ENCODE assay signal across 23 cellular contexts in the genomic region with DNA sequence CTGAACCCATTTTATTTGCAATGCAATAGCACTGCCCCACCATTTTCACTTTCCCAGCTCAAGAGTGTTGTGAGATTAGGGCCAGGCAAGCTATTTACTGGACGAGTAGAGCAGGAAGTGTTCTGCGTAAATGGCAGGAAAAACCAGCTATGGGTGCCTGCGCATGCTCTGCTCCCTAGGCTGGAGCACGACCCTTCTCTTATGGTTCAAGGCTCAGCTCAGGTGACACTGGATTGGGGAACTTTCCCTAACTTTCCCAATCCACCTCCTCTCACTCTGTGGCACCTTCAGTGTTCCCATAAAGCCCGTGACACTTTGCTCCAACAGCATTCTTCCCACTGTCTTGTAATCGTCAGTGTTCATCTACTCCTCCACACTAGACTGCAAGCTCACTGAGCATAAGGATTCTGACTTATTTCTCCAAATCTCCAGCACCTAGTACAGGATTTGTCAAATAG. TPM values are rescaled to one million over a fixed set of nuclear protein-coding genes. Genes with fewer than 3 reads are reported as not detected.
A peak's percentile ranks its signal among the peaks of the same experiment; 100 is the strongest.
DNase-seq lines count a peak whose midpoint lies in the region; ATAC-seq and TF ChIP-seq lines count a peak whose summit lies in the region.
"Had no signal": no experiment of that assay in that cellular context is flagged by ENCODE, and none has a peak within 500 bp of the region (broad histone marks: within the 10 kb centered on the region; RNA-seq: fewer than 3 reads in every experiment).

No MANE protein-coding gene starts in this region.

- intact Hi-C loops in CD4-positive, alpha-beta memory T cell (cut with micrococcal nuclease): loop anchor here (10.0 kb wide), 2 partner anchors 91 to 299 kb away; a partner anchor contains a TSS
- intact Hi-C loops in right lobe of liver (cut with DNase I) (no loop called here), ovary (cut with DNase I) (loop anchor here in 2 of 4 donors (10.0 kb wide), 2 partner anchors 391 to 989 kb away; a partner anchor contains a TSS)

- H3K4me3 Mint-ChIP-seq in CD4-positive, alpha-beta memory T cell: peak overlapping the region in 7 of 8 donors; percentile 27 to 70 (median 61)
- peak overlapping the region; percentile 68 for H3K4me3 Mint-ChIP-seq in activated T-helper 17 cell treated with anti-CD3 and anti-CD28 coated beads, Interleukin-2, amount 50 U/mL, for 72 hours
- peak overlapping the region in 4 of 10 donors; percentile 4 to 78 (median 24) for H3K4me3 Mint-ChIP-seq in naive thymus-derived CD8-positive, alpha-beta T cell
- H3K4me3 Mint-ChIP-seq: activated CD8-positive, alpha-beta memory T cell treated with anti-CD3 and anti-CD28 coated beads, Interleukin-2, amount 10 ng/mL, durations not matched to agents 7 days and 5 days had no signal

- TF ChIP-seq CTCF in GM13977 (IDR thresholded peaks at IDR 0.05; ENCODE audit: extremely low read depth, insufficient read depth, missing control alignments) (no peak), right lobe of liver (IDR thresholded peaks at IDR 0.05) (no peak), ovary (IDR thresholded peaks at IDR 0.05) (no peak)

- no peak for TF ChIP-seq POLR2A in right lobe of liver (IDR thresholded peaks at IDR 0.05)
- TF ChIP-seq POLR2A in ovary (IDR thresholded peaks at IDR 0.05): no peak

- H3K9me3 Mint-ChIP-seq in CD4-positive, alpha-beta memory T cell: peaks cover 0 to 8% (median 0%) of the 10 kb centered on the region in 8 donors
- no peaks in the 10 kb centered on the region for H3K9me3 Mint-ChIP-seq in activated T-helper 17 cell treated with anti-CD3 and anti-CD28 coated beads, Interleukin-2, amount 50 U/mL, for 72 hours
- H3K9me3 Mint-ChIP-seq in naive thymus-derived CD8-positive, alpha-beta T cell: peaks cover 0 to under 1% (median 0%) of the 10 kb centered on the region in 9 donors

- WGBS in right lobe of liver (ENCODE audit: insufficient coverage, low coverage, low lambda C conversion rate, missing lambda C conversion rate): 63% methylated on average over 4 of the region's 6 CpGs
- 56 to 60% (median 56%) methylated on average over 6 of the region's 6 CpGs for WGBS in ovary, 3 donors

- peak overlapping the region in 6 of 7 donors; percentile 27 to 77 (median 57) for H3K27ac Mint-ChIP-seq in CD4-positive, alpha-beta memory T cell
- H3K27ac Mint-ChIP-seq in activated T-helper 17 cell treated with anti-CD3 and anti-CD28 coated beads, Interleukin-2, amount 50 U/mL, for 72 hours: peak overlapping the region; percentile 56
- peak overlapping the region in 8 of 10 donors; percentile 22 to 97 (median 58) for H3K27ac Mint-ChIP-seq in naive thymus-derived CD8-positive, alpha-beta T cell
- H3K27ac Mint-ChIP-seq: activated CD8-positive, alpha-beta memory T cell treated with anti-CD3 and anti-CD28 coated beads, Interleukin-2, amount 10 ng/mL, durations not matched to agents 7 days and 5 days had no signal

- peak; percentile 25 for ATAC-seq in activated T-helper 17 cell treated with anti-CD3 and anti-CD28 coated beads, Interleukin-2, amount 50 U/mL, for 72 hours (replicated peaks)
- ATAC-seq in naive thymus-derived CD8-positive, alpha-beta T cell: no peak
- no peak for ATAC-seq in right lobe of liver
- ATAC-seq: activated CD8-positive, alpha-beta memory T cell treated with anti-CD3 and anti-CD28 coated beads, Interleukin-2, amount 10 ng/mL, durations not matched to agents 7 days and 5 days; lower lobe of right lung; SK-N-SH treated with all-trans-retinoic acid at 6 μM for 48 hours had no signal

- CTCF ChIA-PET in CD4-positive, alpha-beta memory T cell (lab: Charles Lee; ENCODE audit: partially characterized antibody): interaction anchor here (1.7 kb wide), 1 partner anchor 21 kb away, joined by 4 read pairs; no protein-coding TSS in a partner anchor

- peaks cover 44 to 72% (median 61%) of the 10 kb centered on the region in 4 donors for H3K4me1 Mint-ChIP-seq in CD4-positive, alpha-beta memory T cell
- peaks cover 41% of the 10 kb centered on the region for H3K4me1 Mint-ChIP-seq in activated T-helper 17 cell treated with anti-CD3 and anti-CD28 coated beads, Interleukin-2, amount 50 U/mL, for 72 hours
- H3K4me1 Mint-ChIP-seq in naive thymus-derived CD8-positive, alpha-beta T cell: peaks cover 31 to 71% (median 63%) of the 10 kb centered on the region in 4 donors

- H3K9me3 ChIP-seq in CD4-positive, alpha-beta memory T cell (ENCODE audit: control insufficient read depth in 1 of 2, low read length in 2 of 2): no peaks in the 10 kb centered on the region
- H3K9me3 ChIP-seq in right lobe of liver (no peaks in the 10 kb centered on the region), ovary (no peaks in the 10 kb centered on the region)
- H3K9me3 ChIP-seq: lower lobe of right lung, neutrophil, suprapubic skin had no signal

- POLR2A ChIA-PET in CD4-positive, alpha-beta memory T cell (lab: Charles Lee; ENCODE audit: partially characterized antibody): interaction anchor here (0.7 to 1.6 kb wide), 4 partner anchors 17 to 22 kb away, joined by 3 to 5 read pairs (median 3); no protein-coding TSS in a partner anchor
- POLR2A ChIA-PET in naive thymus-derived CD8-positive, alpha-beta T cell (lab: Charles Lee): interaction anchor here (0.6 kb wide), 1 partner anchor 19 kb away, joined by 4 read pairs; no protein-coding TSS in a partner anchor

- in situ Hi-C loops in GM13977 (cut with MboI; ENCODE audit: low pct_unique_long_range_greater_than_20kb, low sequenced_read_pairs, unreplicated experiment): no loop called here

- H3K36me3 Mint-ChIP-seq in CD4-positive, alpha-beta memory T cell: peaks cover 0 to 15% of the 10 kb centered on the region in 2 donors
- H3K36me3 Mint-ChIP-seq in activated T-helper 17 cell treated with anti-CD3 and anti-CD28 coated beads, Interleukin-2, amount 50 U/mL, for 72 hours (ENCODE audit: low read depth): peaks cover 12% of the 10 kb centered on the region
- no peaks in the 10 kb centered on the region for H3K36me3 Mint-ChIP-seq in naive thymus-derived CD8-positive, alpha-beta T cell

- peaks cover 65% of the 10 kb centered on the region for H3K4me1 ChIP-seq in CD4-positive, alpha-beta memory T cell (ENCODE audit: insufficient read depth, low read length)
- peaks cover 0 to 9% (median 0%) of the 10 kb centered on the region in 4 donors for H3K4me1 ChIP-seq in right lobe of liver
- peaks cover 3% of the 10 kb centered on the region for H3K4me1 ChIP-seq in ovary (ENCODE audit: insufficient read depth)

- no peak for TF ChIP-seq EP300 in ovary (IDR thresholded peaks at IDR 0.05)

- no peaks in the 10 kb centered on the region for H3K27me3 Mint-ChIP-seq in CD4-positive, alpha-beta memory T cell
- no peaks in the 10 kb centered on the region for H3K27me3 Mint-ChIP-seq in activated T-helper 17 cell treated with anti-CD3 and anti-CD28 coated beads, Interleukin-2, amount 50 U/mL, for 72 hours
- no peaks in the 10 kb centered on the region for H3K27me3 Mint-ChIP-seq in naive thymus-derived CD8-positive, alpha-beta T cell
- H3K27me3 Mint-ChIP-seq: activated CD8-positive, alpha-beta memory T cell treated with anti-CD3 and anti-CD28 coated beads, Interleukin-2, amount 10 ng/mL, durations not matched to agents 7 days and 5 days had no signal

- no peak overlapping the region for H3K27ac ChIP-seq in CD4-positive, alpha-beta memory T cell (ENCODE audit: low read depth, low read length)
- H3K27ac ChIP-seq in right lobe of liver (no peak overlapping the region), ovary (peak overlapping the region in 1 of 2 donors; percentile 6)
- H3K27ac ChIP-seq: cardiac muscle cell, lower lobe of right lung, neutrophil, suprapubic skin had no signal

- H3K27me3 ChIP-seq in CD4-positive, alpha-beta memory T cell (ENCODE audit: insufficient read depth, low read length): no peaks in the 10 kb centered on the region
- H3K27me3 ChIP-seq in right lobe of liver (no peaks in the 10 kb centered on the region), ovary (no peaks in the 10 kb centered on the region)
- H3K27me3 ChIP-seq: cardiac muscle cell, neutrophil, suprapubic skin had no signal

- no peak overlapping the region for H3K4me3 ChIP-seq in CD4-positive, alpha-beta memory T cell (ENCODE audit: low read length in 2 of 2)
- no peak overlapping the region for H3K4me3 ChIP-seq in right lobe of liver
- H3K4me3 ChIP-seq in ovary: no peak overlapping the region
- H3K4me3 ChIP-seq: cardiac muscle cell, lower lobe of right lung, suprapubic skin had no signal

- no peaks in the 10 kb centered on the region for H3K36me3 ChIP-seq in CD4-positive, alpha-beta memory T cell (ENCODE audit: insufficient read depth, low read length)
- H3K36me3 ChIP-seq in right lobe of liver: no peaks in the 10 kb centered on the region
- no peaks in the 10 kb centered on the region for H3K36me3 ChIP-seq in ovary
- H3K36me3 ChIP-seq: cardiac muscle cell, lower lobe of right lung, neutrophil, suprapubic skin had no signal

- DNase-seq in CD4-positive, alpha-beta memory T cell: no peak
- peak; percentile 29 for DNase-seq in GM13977 (ENCODE audit: low spot score)
- no peak for DNase-seq in naive thymus-derived CD8-positive, alpha-beta T cell
- DNase-seq in stimulated activated naive CD4-positive, alpha-beta T cell (lab: John Stamatoyannopoulos, UW): no peak
- no peak for DNase-seq in right lobe of liver
- DNase-seq in mesenteric fat pad (ENCODE audit: low spot score): no peak
- DNase-seq in ovary: no peak
- DNase-seq: activated CD8-positive, alpha-beta memory T cell treated with anti-CD3 and anti-CD28 coated beads, Interleukin-2, amount 10 ng/mL, durations not matched to agents 7 days and 5 days; activated naive CD4-positive, alpha-beta T cell treated with anti-CD3 and anti-CD28 coated beads, Interleukin-2, amount 50 U/mL, for 16 hours; C1 segment of cervical spinal cord; effector CD4-positive, alpha-beta T cell; EL; HCEC 1CT; KG1; lower lobe of right lung; NCI-H146; NCI-H510A treated with DMSO at 0.1 percent for 48 hours; stimulated activated CD4-positive, alpha-beta T cell treated with anti-CD3 and anti-CD28 coated beads, Interleukin-12 subunit alpha, Interleukin-12 subunit beta, amount 100 ng/mL, for 4 hours had no signal

RNA-seq across cellular contexts. Expression of a gene that starts 3.6 kb away (rescaled TPM):
- total RNA-seq in CD4-positive, alpha-beta memory T cell: 10 to 100 TPM; 57.0 to 66.5 TPM
- 10 to 100 TPM; 17.5 to 24.1 TPM for polyA plus RNA-seq in CD4-positive, alpha-beta memory T cell
- 10 to 100 TPM; 26.1 to 26.5 TPM for total RNA-seq in activated T-helper 17 cell treated with anti-CD3 and anti-CD28 coated beads, Interleukin-2, amount 50 U/mL, for 72 hours
- 10 to 100 TPM; 60.3 to 62.0 TPM for total RNA-seq in naive thymus-derived CD8-positive, alpha-beta T cell
- 10 to 100 TPM; 13.6 to 21.9 (median 21.6) TPM for polyA plus RNA-seq in naive thymus-derived CD8-positive, alpha-beta T cell
- total RNA-seq in right lobe of liver: 10 to 100 TPM; 24.6 to 39.2 (median 31.2) TPM
- 40.9 TPM for total RNA-seq in mesenteric fat pad
- 10 to 100 TPM; 25.9 to 59.9 (median 48.1) TPM for total RNA-seq in ovary
- 10 to 100 TPM in 1 of 2 donors, 1 to 10 TPM in 1; 9.3 to 20.8 TPM for polyA plus RNA-seq in ovary
